In the genomic region with DNA sequence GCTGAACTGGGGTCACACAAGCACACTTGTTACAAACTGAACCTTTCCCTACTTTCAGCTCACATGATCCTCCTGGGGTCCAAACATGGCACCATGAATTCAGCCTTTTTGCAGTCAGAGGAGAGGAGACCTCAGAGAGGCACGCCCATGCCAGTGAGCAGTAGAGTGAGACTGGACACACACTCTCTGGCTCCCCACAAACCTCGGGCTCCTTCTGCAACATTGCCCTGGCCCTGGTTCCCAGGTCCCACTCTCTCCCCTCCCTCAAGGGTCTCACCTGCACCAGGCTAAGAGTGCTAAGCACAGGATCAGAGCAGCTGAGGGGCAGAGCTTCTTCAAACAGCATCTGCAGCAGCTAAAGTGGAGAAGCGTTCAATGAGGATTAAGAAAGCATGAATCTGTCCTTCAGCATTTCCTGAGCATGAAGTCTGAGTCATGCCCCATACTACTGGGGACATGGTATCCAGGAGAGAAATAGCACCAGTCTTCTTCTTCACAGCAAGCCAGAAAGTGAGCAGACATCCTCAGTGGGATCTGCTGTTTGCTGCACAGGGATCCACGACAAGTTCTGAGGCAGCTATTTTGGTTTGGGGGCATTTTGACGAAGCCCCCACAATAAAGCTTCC, we compare ENCODE assay signal across 1 cellular context.
TF ChIP-seq lines count a peak whose summit lies in the region.

No MANE protein-coding gene starts in this region.

TF ChIP-seq in H1, 55 proteins besides CTCF, POLR2A, EP300 and RAD21:
- TF ChIP-seq RNF2 (IDR thresholded peaks at IDR 0.05; ENCODE audit: borderline replicate concordance, low read depth, low read length, missing control alignments, poor library complexity, severe bottlenecking) (no peak), EZH2 (IDR thresholded peaks at IDR 0.05; ENCODE audit: low read depth, low read length, severe bottlenecking) (no peak), BRCA1 (IDR thresholded peaks at IDR 0.05; ENCODE audit: low read depth, low read length) (no peak), CBX8 (IDR thresholded peaks at IDR 0.05; ENCODE audit: borderline replicate concordance, low read depth, low read length) (no peak), SAP30 (IDR thresholded peaks at IDR 0.05; ENCODE audit: insufficient read depth, insufficient replicate concordance, low read length) (no peak), TCF12 (IDR thresholded peaks at IDR 0.05; ENCODE audit: low read depth, low read length) (no peak), JUN (IDR thresholded peaks at IDR 0.05; ENCODE audit: low read depth, low read length) (no peak), KDM5A (IDR thresholded peaks at IDR 0.05; ENCODE audit: low read length) (no peak), SIN3A (conservative IDR thresholded peaks at IDR 0.05 in 1 of 2, IDR thresholded peaks at IDR 0.05 in 1 of 2; ENCODE audit: low read depth in 1 of 2, low read length in 2 of 2) (no peak), RFX5 (IDR thresholded peaks at IDR 0.05; ENCODE audit: borderline replicate concordance, low read depth, low read length) (no peak)
- TF ChIP-seq, protein P1, sequence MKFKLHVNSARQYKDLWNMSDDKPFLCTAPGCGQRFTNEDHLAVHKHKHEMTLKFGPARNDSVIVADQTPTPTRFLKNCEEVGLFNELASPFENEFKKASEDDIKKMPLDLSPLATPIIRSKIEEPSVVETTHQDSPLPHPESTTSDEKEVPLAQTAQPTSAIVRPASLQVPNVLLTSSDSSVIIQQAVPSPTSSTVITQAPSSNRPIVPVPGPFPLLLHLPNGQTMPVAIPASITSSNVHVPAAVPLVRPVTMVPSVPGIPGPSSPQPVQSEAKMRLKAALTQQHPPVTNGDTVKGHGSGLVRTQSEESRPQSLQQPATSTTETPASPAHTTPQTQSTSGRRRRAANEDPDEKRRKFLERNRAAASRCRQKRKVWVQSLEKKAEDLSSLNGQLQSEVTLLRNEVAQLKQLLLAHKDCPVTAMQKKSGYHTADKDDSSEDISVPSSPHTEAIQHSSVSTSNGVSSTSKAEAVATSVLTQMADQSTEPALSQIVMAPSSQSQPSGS (IDR thresholded peaks at IDR 0.05; ENCODE audit: low read length) = no peak
TF ChIP-seq in H1: peak in this region for 0.
